ENCODE assay signal across 21 cellular contexts in the genomic region with DNA sequence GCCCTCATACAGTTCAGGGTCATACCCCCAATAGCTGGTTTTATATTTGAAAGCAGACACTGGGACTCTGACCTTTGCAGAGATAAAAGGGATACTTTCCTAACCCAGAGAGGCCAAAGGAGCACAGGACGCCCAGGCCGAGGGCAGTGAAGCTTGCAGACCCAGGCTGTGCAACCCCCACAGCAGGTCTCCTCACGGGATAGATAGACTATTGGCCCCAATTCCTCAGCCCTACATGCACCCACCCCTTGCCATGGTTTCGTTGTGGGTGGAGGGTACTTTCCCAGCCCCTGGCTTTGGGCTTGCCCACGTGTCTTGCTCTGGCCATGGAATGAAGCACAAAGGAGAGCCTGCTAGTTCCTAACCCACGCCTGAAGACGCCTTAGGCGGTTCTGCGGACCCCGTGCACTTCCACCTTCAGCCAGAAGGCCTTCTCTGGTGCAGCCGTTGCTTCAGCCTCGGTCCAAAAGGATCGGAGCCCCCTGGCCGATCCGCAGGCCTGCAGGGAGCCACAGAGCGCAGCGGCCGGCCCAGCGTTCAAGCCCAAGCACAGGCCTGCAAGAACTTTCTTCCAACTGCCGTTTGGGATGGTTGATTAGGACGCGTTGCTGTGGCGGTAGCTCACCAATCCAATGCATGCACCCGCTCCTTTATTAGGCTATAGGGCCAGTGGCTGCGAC. TPM values are rescaled to one million over a fixed set of nuclear protein-coding genes. Genes with fewer than 3 reads are reported as not detected.
DNase-seq lines count a peak whose midpoint lies in the region; ATAC-seq and TF ChIP-seq lines count a peak whose summit lies in the region.
"Had no signal": no experiment of that assay in that cellular context is flagged by ENCODE, and none has a peak within 500 bp of the region (broad histone marks: within the 10 kb centered on the region; RNA-seq: fewer than 3 reads in every experiment).

No MANE protein-coding gene starts in this region.

- DNase-seq in GM23338 (ENCODE audit: low spot score) (peak; percentile 50), IMR-90 (no peak), endothelial cell (ENCODE audit: low spot score) (no peak), mesenteric fat pad (ENCODE audit: low spot score) (peak; percentile 73), upper lobe of right lung (no peak), SHP77 treated with DMSO at 0.1 percent for 48 hours (lab: John Stamatoyannopoulos, UW) (no peak)
- no peak for DNase-seq in stimulated activated CD4-positive, alpha-beta T cell treated with anti-CD3 and anti-CD28 coated beads, Interleukin-12 subunit alpha, Interleukin-12 subunit beta, amount 100 ng/mL, for 4 hours
- DNase-seq: BE2C; CD4-positive, CD25-positive, alpha-beta regulatory T cell; COR-L47; DMS153; GOT3; KBM-7; NCI-H1417 treated with DMSO at 0.1 percent for 48 hours; NCI-H187 treated with DMSO at 0.1 percent for 48 hours; NCI-H2227 treated with DMSO at 0.1 percent for 48 hours; NCI-H524; NCI-H82; SJCRH30 had no signal

- H3K27ac ChIP-seq in GM23338 (ENCODE audit: low read depth) (no peak overlapping the region), IMR-90 (ENCODE audit: insufficient read depth, low read length) (no peak overlapping the region), upper lobe of right lung (no peak overlapping the region)
- H3K27ac ChIP-seq: RWPE1, SJCRH30 had no signal

- H3K27me3 ChIP-seq in GM23338 (ENCODE audit: insufficient read depth) (no peaks in the 10 kb centered on the region), IMR-90 (ENCODE audit: control insufficient read depth, insufficient read depth, low read length) (no peaks in the 10 kb centered on the region), upper lobe of right lung (no peaks in the 10 kb centered on the region)
- H3K27me3 ChIP-seq: BE2C, SJCRH30 had no signal

- ATAC-seq in GM23338 (peak; percentile 83), IMR-90 (ENCODE audit: low read depth) (no peak), upper lobe of right lung (no peak)
- ATAC-seq: GM12878 had no signal

- no peak overlapping the region for H4K91ac ChIP-seq in IMR-90 (ENCODE audit: insufficient read depth, low read depth, low read length)

- no peak overlapping the region for H3K4ac ChIP-seq in IMR-90 (ENCODE audit: low read depth, low read length)

- H2AK5ac ChIP-seq in IMR-90 (ENCODE audit: low read depth, low read length): no peak overlapping the region

- TF ChIP-seq RAD21 in IMR-90 (IDR thresholded peaks at IDR 0.05; ENCODE audit: low read length): no peak

- H3K4me1 ChIP-seq in GM23338 (ENCODE audit: insufficient read depth): no peaks in the 10 kb centered on the region
- H3K4me1 ChIP-seq in IMR-90 (ENCODE audit: control insufficient read depth, insufficient read depth, low read length): no peaks in the 10 kb centered on the region
- H3K4me1 ChIP-seq in upper lobe of right lung: peaks cover 4% of the 10 kb centered on the region
- H3K4me1 ChIP-seq: BE2C had no signal

- dilution Hi-C loops in IMR-90 (cut with HindIII; ENCODE audit: low sequenced_read_pairs, unreplicated experiment): no loop called here

- TF ChIP-seq CTCF in GM23338 (conservative IDR thresholded peaks at IDR 0.05; ENCODE audit: low read depth in 2 of 2) (no peak), IMR-90 (conservative IDR thresholded peaks at IDR 0.05; ENCODE audit: low read depth, low read length) (no peak), endothelial cell (IDR thresholded peaks at IDR 0.05; ENCODE audit: unreplicated experiment) (no peak), upper lobe of right lung (IDR thresholded peaks at IDR 0.05) (no peak)

- H2BK20ac ChIP-seq in IMR-90 (ENCODE audit: low read depth, low read length): no peak overlapping the region

- no TSS peak for BruUV-seq in IMR-90 (replicated peaks; lab: Mats Ljungman, UMichigan)

- H2BK15ac ChIP-seq in IMR-90 (ENCODE audit: low read depth, low read length): no peak overlapping the region

- no peak for TF ChIP-seq POLR2A in IMR-90 (IDR thresholded peaks at IDR 0.05; ENCODE audit: low read depth, low read length)

- H3K18ac ChIP-seq in IMR-90 (ENCODE audit: low read depth, low read length): no peak overlapping the region

- H3K36me3 Mint-ChIP-seq in GM23338 (ENCODE audit: low read depth) (peaks cover 49% of the 10 kb centered on the region), endothelial cell (ENCODE audit: low read depth, unreplicated experiment) (peaks cover 15% of the 10 kb centered on the region)

- H3K36me3 ChIP-seq in GM23338 (ENCODE audit: insufficient read depth) (no peaks in the 10 kb centered on the region), IMR-90 (ENCODE audit: control insufficient read depth, insufficient read depth, low read length) (peaks cover 28% of the 10 kb centered on the region), upper lobe of right lung (peaks cover 31% of the 10 kb centered on the region)
- H3K36me3 ChIP-seq: BE2C had no signal

- H3K9me1 ChIP-seq in IMR-90 (ENCODE audit: insufficient read depth, low read length): no peaks in the 10 kb centered on the region

- no peak overlapping the region for H3K9ac ChIP-seq in IMR-90 (ENCODE audit: low read depth, low read length)

- intact Hi-C loops in IMR-90 (cut with micrococcal nuclease): no loop called here
- intact Hi-C loops in upper lobe of right lung (cut with DNase I): no loop called here

- H3K23ac ChIP-seq in IMR-90 (ENCODE audit: low read depth, low read length): no peak overlapping the region

- H4K20me1 ChIP-seq in GM23338 (replicated peaks; ENCODE audit: insufficient read depth) (no peaks in the 10 kb centered on the region), IMR-90 (ENCODE audit: insufficient read depth, low read length) (no peaks in the 10 kb centered on the region)

- H2BK120ac ChIP-seq in IMR-90 (ENCODE audit: low read depth, low read length): no peak overlapping the region

- H2BK5ac ChIP-seq in IMR-90 (ENCODE audit: low read depth, low read length, poor library complexity, severe bottlenecking): no peak overlapping the region

- H3K4me2 ChIP-seq in GM23338 (no peak overlapping the region), IMR-90 (ENCODE audit: low read depth, low read length) (no peak overlapping the region)

- H3K4me3 ChIP-seq in GM23338 (no peak overlapping the region), IMR-90 (ENCODE audit: insufficient read depth, low read depth, low read length) (no peak overlapping the region), upper lobe of right lung (no peak overlapping the region)
- H3K4me3 ChIP-seq: GM12878, SJCRH30 had no signal

- CTCF ChIA-PET in IMR-90 (lab: Yijun Ruan, JAX): no interaction called here

- no peak overlapping the region for H3K4me3 Mint-ChIP-seq in GM23338
- peak overlapping the region; percentile 57 for H3K4me3 Mint-ChIP-seq in endothelial cell (ENCODE audit: unreplicated experiment)
- H3K4me3 Mint-ChIP-seq: CD4-positive, CD25-positive, alpha-beta regulatory T cell had no signal

- H3K9me3 Mint-ChIP-seq in GM23338 (peaks cover 17% of the 10 kb centered on the region; the same call in 2 of the 3 replicates), endothelial cell (ENCODE audit: unreplicated experiment) (no peaks in the 10 kb centered on the region)

- 98% methylated on average over 11 of the region's 25 CpGs; no CpG with 5 or more reads in 1 of the 2 experiments for WGBS in IMR-90 (ENCODE audit: extremely low coverage in 2 of 2, insufficient read length in 1 of 2), 2 experiments

- H4K8ac ChIP-seq in IMR-90 (ENCODE audit: low read depth in 2 of 2, low read length in 2 of 2): no peak overlapping the region

- H3K14ac ChIP-seq in IMR-90 (replicated peaks; ENCODE audit: low read depth, low read length): no peak overlapping the region

- H3F3A ChIP-seq in GM23338 (replicated peaks; ENCODE audit: low read depth): 0 out of 2 replicates have a peak, but pooled peaks cover 2% of the 10 kb centered on the region

- no peak overlapping the region for H3K27ac Mint-ChIP-seq in GM23338
- no peak overlapping the region for H3K27ac Mint-ChIP-seq in endothelial cell (ENCODE audit: unreplicated experiment)

- H3K4me1 Mint-ChIP-seq in GM23338: peaks cover 5% of the 10 kb centered on the region; the same call in 2 of the 3 replicates
- H3K4me1 Mint-ChIP-seq in endothelial cell (ENCODE audit: unreplicated experiment): no peaks in the 10 kb centered on the region

- no peaks in the 10 kb centered on the region for H3K9me2 ChIP-seq in GM23338 (ENCODE audit: insufficient read depth)

- H2AK9ac ChIP-seq in IMR-90 (replicated peaks; ENCODE audit: low read depth, low read length, poor library complexity): no peak overlapping the region

- H4K5ac ChIP-seq in IMR-90 (ENCODE audit: low read depth, low read length): no peak overlapping the region

- H3K56ac ChIP-seq in IMR-90 (ENCODE audit: extremely low read depth, insufficient read depth, low read length): no peak overlapping the region

- in situ Hi-C loops in IMR-90 (cut with MboI; ENCODE audit: low sequenced_read_pairs): no loop called here

- no peaks in the 10 kb centered on the region for H3K9me3 ChIP-seq in IMR-90 (ENCODE audit: control insufficient read depth, insufficient read depth, low read length)
- no peaks in the 10 kb centered on the region for H3K9me3 ChIP-seq in upper lobe of right lung
- H3K9me3 ChIP-seq: BE2C, SJCRH30 had no signal

- H3K27me3 Mint-ChIP-seq in GM23338 (ENCODE audit: insufficient read depth, low read depth, poor library complexity): peaks cover 2% of the 10 kb centered on the region
- no peaks in the 10 kb centered on the region for H3K27me3 Mint-ChIP-seq in endothelial cell (ENCODE audit: unreplicated experiment)
- H3K27me3 Mint-ChIP-seq: CD4-positive, CD25-positive, alpha-beta regulatory T cell had no signal

- peaks cover 8 to 9% of the 10 kb centered on the region in 2 experiments for H3K79me1 ChIP-seq in IMR-90 (ENCODE audit: low read depth in 1 of 2, low read length in 2 of 2)

- POLR2A ChIA-PET in IMR-90 (lab: Charles Lee; ENCODE audit: unreplicated experiment): no interaction called here

- H2AFZ ChIP-seq in GM23338: no peak overlapping the region
- peak overlapping the region; percentile 21 for H2AFZ ChIP-seq in IMR-90 (replicated peaks; ENCODE audit: low read length, poor library complexity)

- H3K79me2 ChIP-seq in GM23338 (replicated peaks; ENCODE audit: insufficient read depth): no peaks in the 10 kb centered on the region

RNA-seq across cellular contexts. Expression of a gene that starts 9.8 kb away (rescaled TPM):
- total RNA-seq in GM23338 (2014; rRNA removed; shearing (Covaris generic)): 31.9 and 45.9 TPM in 2 replicates
- polyA plus RNA-seq in GM23338 (2016; fragmentation: Nextera tagmentation; extraction: Ambion mirVana) (37.8 and 43.2 TPM in 2 replicates), IMR-90 (2012; rRNA removed) (8.3 and 9.5 TPM in 2 replicates)
- total RNA-seq in IMR-90 (2012; rRNA removed) (17.7 and 20.0 TPM in 2 replicates), endothelial cell (ENCODE audit: unreplicated experiment) (8.7 TPM), mesenteric fat pad (3.4 TPM), upper lobe of right lung (4.0 TPM)
- polyA plus RNA-seq in IMR-90 (2012; cell fraction: cytosol; rRNA removed): 3.0 and 6.3 TPM in 2 replicates
- 4.9 and 7.4 TPM in 2 replicates for polyA plus RNA-seq in IMR-90 (2012; cell fraction: nucleus; rRNA removed; ENCODE audit: low replicate concordance)

RNA-seq across cellular contexts. Expression of a gene that starts 36.1 kb away (rescaled TPM):
- 32.3 and 36.8 TPM in 2 replicates for total RNA-seq in GM23338 (2014; rRNA removed; shearing (Covaris generic))
- polyA plus RNA-seq in GM23338 (2016; fragmentation: Nextera tagmentation; extraction: Ambion mirVana): 10.1 and 12.6 TPM in 2 replicates
- 105 and 132 TPM in 2 replicates for total RNA-seq in IMR-90 (2012; rRNA removed)
- polyA plus RNA-seq in IMR-90 (2012; rRNA removed): 47.7 and 52.4 TPM in 2 replicates
- polyA plus RNA-seq in IMR-90 (2012; cell fraction: cytosol; rRNA removed): 24.9 and 33.5 TPM in 2 replicates
- polyA plus RNA-seq in IMR-90 (2012; cell fraction: nucleus; rRNA removed; ENCODE audit: low replicate concordance): 9.6 and 31.7 TPM in 2 replicates
- 74.9 TPM for total RNA-seq in endothelial cell (ENCODE audit: unreplicated experiment)
- total RNA-seq in mesenteric fat pad: 57.1 TPM
- total RNA-seq in upper lobe of right lung: 80.4 TPM

Comparison
In these comparisons a context has a peak if more than half of its experiments do, and no peak if none do; other contexts are left out.
1. DNase-seq: peak in GM23338 (single experiment) and mesenteric fat pad (single experiment); none in IMR-90 (single experiment), endothelial cell (single experiment), stimulated activated CD4-positive, alpha-beta T cell treated with anti-CD3 and anti-CD28 coated beads, Interleukin-12 subunit alpha, Interleukin-12 subunit beta, amount 100 ng/mL, for 4 hours (single experiment), upper lobe of right lung (single experiment) and SHP77 treated with DMSO at 0.1 percent for 48 hours (single experiment).